Comparison of ENCODE assay signal across 24 cellular contexts in the genomic region with DNA sequence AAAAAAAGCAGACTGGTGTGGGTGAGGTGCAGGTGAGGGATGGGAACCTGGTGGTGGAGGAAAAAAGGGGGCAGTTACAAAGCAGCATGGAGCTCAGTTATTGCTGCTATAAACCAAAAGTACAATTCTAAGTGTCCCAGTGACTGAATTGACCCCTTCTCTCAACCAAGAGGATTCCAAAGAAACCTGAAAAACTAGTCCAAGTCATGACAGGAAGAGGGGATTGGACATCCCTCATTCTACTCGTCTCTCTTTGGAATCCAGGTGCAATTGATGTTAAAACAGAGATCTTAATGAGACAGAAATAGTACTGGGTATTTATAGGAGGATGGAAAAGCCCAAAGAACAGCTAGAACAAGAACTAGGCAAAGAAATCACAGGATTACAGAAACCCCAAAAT.
"Had no signal": no experiment of that assay in that cellular context is flagged by ENCODE, and none has a peak within 500 bp of the region (broad histone marks: within the 10 kb centered on the region; RNA-seq: fewer than 3 reads in every experiment).

No MANE protein-coding gene starts in this region.

- H3K27ac ChIP-seq: coronary artery, dorsolateral prefrontal cortex, epithelial cell of prostate, esophagus squamous epithelium, gastrocnemius medialis, heart right ventricle, left lung, lower lobe of right lung had no signal

- H3K27me3 Mint-ChIP-seq: naive B cell had no signal

- H3K4me3 ChIP-seq: coronary artery, dorsolateral prefrontal cortex, esophagus squamous epithelium, gastrocnemius medialis, heart right ventricle, left lung, lower lobe of right lung, mucosa of descending colon had no signal

- H3K36me3 Mint-ChIP-seq: naive B cell had no signal

- H3K27ac Mint-ChIP-seq: mesothelial cell of epicardium, naive B cell had no signal

- H3K36me3 ChIP-seq: esophagus squamous epithelium, gastrocnemius medialis, heart right ventricle, left lung, lower lobe of right lung had no signal

- H3K9me3 ChIP-seq: esophagus squamous epithelium, gastrocnemius medialis, lower lobe of right lung, mucosa of descending colon had no signal

- H3K4me1 ChIP-seq: esophagus squamous epithelium, gastrocnemius medialis, left lung, lower lobe of right lung had no signal

- H3K4me1 Mint-ChIP-seq: naive B cell had no signal

- DNase-seq: dermis blood vessel endothelial cell; dorsolateral prefrontal cortex; effector CD4-positive, alpha-beta T cell; effector memory CD4-positive, alpha-beta T cell; erythroblast; esophagus squamous epithelium; foreskin fibroblast; foreskin melanocyte; gastrocnemius medialis; glutamatergic neuron; head of caudate nucleus; heart right ventricle; hippocampal formation; left cardiac atrium; left lung; left ventricle myocardium superior; lower lobe of right lung; mesenchymal stem cell; mucosa of descending colon; naive B cell had no signal

- ATAC-seq: esophagus mucosa, gastrocnemius medialis, heart right ventricle, left cardiac atrium, left lung, left ventricle myocardium superior, lower lobe of right lung, mucosa of descending colon had no signal

- H3K4me3 Mint-ChIP-seq: mesothelial cell of epicardium, naive B cell had no signal

- H3K27me3 ChIP-seq: esophagus squamous epithelium, gastrocnemius medialis, heart right ventricle, left lung had no signal
